ENCODE assay signal across 1 cellular context in the genomic region with DNA sequence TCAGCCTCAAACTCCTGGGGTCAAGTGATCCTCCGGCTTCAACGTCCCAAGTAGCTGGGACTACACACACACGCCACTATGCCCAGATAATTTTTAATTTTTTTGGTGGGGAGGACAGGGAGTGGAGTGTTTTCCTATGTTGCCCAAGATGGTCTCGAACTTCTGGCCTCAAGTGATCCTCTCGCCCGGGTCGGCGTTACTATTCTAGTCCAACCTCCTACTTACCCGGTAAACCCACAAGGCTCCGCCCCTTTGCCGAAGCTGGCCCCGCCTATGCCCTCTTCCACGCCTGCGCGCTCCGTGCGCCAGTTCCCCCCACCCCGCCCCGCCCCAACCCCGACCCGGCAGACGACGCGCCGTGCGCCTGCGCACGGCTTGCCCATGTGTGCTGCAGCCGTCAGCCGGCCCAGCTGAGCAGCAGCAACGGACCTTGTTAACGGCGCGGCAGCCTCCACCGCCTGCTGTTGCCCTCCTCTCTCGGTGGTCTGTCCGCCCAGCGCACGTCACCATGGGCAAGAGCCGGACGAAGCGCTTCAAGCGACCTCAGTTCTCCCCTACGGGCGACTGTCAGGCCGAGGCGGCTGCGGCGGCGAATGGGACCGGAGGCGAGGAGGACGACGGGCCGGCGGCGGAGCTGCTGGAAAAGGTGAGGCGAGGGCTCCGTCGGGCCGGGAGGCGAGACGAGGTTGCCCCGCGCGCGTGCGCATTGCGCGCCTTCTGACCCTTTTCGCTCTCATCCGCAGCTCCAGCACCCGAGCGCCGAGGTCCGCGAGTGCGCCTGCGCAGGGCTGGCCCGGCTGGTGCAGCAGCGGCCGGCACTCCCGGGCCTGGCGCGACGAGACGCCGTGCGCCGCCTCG.
TF ChIP-seq lines count a peak whose summit lies in the region.

A gene with protein sequence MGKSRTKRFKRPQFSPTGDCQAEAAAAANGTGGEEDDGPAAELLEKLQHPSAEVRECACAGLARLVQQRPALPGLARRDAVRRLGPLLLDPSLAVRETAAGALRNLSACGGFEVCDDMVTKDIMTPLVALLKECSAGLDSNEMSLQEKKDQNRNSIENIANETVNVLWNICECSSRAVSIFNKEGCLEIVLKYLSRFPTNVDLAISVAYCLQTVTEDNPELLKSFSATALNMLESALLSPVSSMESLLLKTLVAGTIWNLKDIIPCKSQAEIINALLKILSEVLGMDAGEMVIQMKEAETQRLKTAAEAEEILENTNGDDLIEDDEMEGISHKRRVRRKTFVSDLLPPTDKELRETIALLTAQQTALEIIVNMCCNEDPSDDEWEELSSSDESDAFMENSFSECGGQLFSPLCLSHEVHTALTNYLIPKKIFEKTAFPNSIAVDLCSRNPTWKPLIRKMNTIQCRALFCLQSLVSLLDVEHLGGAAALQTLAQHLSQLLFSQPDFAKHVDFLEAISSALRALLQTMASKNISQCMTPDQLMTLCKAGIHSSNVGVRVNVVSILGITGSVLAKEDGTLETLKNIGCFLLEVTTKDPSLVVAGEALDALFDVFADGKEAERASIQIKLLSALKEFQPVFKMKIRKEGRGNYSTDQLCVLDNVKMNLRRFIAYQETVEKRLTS (plus strand): TSS at position 347 of the 858 bp plus-strand sequence. CDS start 162 bp downstream, at position 509.

TF ChIP-seq in K562, 482 proteins besides CTCF, POLR2A, EP300 and RAD21 (continued from another document and continues in another):
- TF ChIP-seq RHOXF2B (CRISPR knock-in tag; conservative IDR thresholded peaks at IDR 0.05) (no peak), FOXP1 (CRISPR knock-in tag; IDR thresholded peaks at IDR 0.05) (no peak), SRSF1 (IDR thresholded peaks at IDR 0.05; ENCODE audit: low read depth, low read length) (0 out of 2 replicates have a peak, but pooled peaks have one; percentile 36), TSC22D4 (tag; IDR thresholded peaks at IDR 0.05) (no peak), EGR1 (conservative IDR thresholded peaks at IDR 0.05) (no peak), ZNF24 (IDR thresholded peaks at IDR 0.05) (no peak), MYBL2 (IDR thresholded peaks at IDR 0.05; ENCODE audit: low read depth) (no peak), MYBL2 (CRISPR knock-in tag; IDR thresholded peaks at IDR 0.05; ENCODE audit: borderline replicate concordance) (no peak), XRCC3 (IDR thresholded peaks at IDR 0.05) (no peak), DACH1 (IDR thresholded peaks at IDR 0.05; ENCODE audit: partially characterized antibody) (peak; percentile 70), SMAD1 (IDR thresholded peaks at IDR 0.05; ENCODE audit: low read depth, low read length, partially characterized antibody) (no peak), PHF21A (IDR thresholded peaks at IDR 0.05; ENCODE audit: borderline replicate concordance, low read depth) (0 out of 2 replicates have a peak, but pooled peaks have one; percentile 9), ZNF444 (CRISPR knock-in tag; IDR thresholded peaks at IDR 0.05) (no peak), THRAP3 (IDR thresholded peaks at IDR 0.05; ENCODE audit: borderline replicate concordance) (no peak), JUND (IDR thresholded peaks at IDR 0.05; ENCODE audit: borderline replicate concordance, low read depth, low read length) (0 out of 2 replicates have a peak, but pooled peaks have one; percentile 2), JUND (tag; IDR thresholded peaks at IDR 0.05; ENCODE audit: borderline replicate concordance, low read depth, low read length) (no peak), ZNF316 (IDR thresholded peaks at IDR 0.05) (no peak), ESRRA (IDR thresholded peaks at IDR 0.05; ENCODE audit: borderline replicate concordance, low read depth) (no peak; the same call in 1 of the 2 replicates), IFI16 (CRISPR knock-in tag; IDR thresholded peaks at IDR 0.05) (no peak), ARID2 (IDR thresholded peaks at IDR 0.05) (no peak), DNMT1 (IDR thresholded peaks at IDR 0.05) (no peak), NR1H2 (CRISPR knock-in tag; IDR thresholded peaks at IDR 0.05) (no peak), MAZ (CRISPR knock-in tag; conservative IDR thresholded peaks at IDR 0.05 in 1 of 2, IDR thresholded peaks at IDR 0.05 in 1 of 2) (peak; percentile 30 to 44; a peak in 3 of 4 replicates), ZFP36 (IDR thresholded peaks at IDR 0.05; ENCODE audit: low read depth, low read length, partially characterized antibody) (no peak), TAF15 (IDR thresholded peaks at IDR 0.05; ENCODE audit: low read depth, low read length) (no peak), RFX7 (CRISPR knock-in tag; IDR thresholded peaks at IDR 0.05) (no peak), NR2C1 (IDR thresholded peaks at IDR 0.05) (no peak), NR2C1 (tag; IDR thresholded peaks at IDR 0.05) (no peak), NR3C1 (CRISPR knock-in tag; IDR thresholded peaks at IDR 0.05) (no peak), RBM34 (IDR thresholded peaks at IDR 0.05; ENCODE audit: borderline replicate concordance, insufficient read depth, low read length) (no peak), ZNF780A (CRISPR knock-in tag; IDR thresholded peaks at IDR 0.05) (no peak), ZNF232 (CRISPR knock-in tag; IDR thresholded peaks at IDR 0.05) (no peak), SMARCE1 (IDR thresholded peaks at IDR 0.05) (no peak)
- TF ChIP-seq, protein P1, sequence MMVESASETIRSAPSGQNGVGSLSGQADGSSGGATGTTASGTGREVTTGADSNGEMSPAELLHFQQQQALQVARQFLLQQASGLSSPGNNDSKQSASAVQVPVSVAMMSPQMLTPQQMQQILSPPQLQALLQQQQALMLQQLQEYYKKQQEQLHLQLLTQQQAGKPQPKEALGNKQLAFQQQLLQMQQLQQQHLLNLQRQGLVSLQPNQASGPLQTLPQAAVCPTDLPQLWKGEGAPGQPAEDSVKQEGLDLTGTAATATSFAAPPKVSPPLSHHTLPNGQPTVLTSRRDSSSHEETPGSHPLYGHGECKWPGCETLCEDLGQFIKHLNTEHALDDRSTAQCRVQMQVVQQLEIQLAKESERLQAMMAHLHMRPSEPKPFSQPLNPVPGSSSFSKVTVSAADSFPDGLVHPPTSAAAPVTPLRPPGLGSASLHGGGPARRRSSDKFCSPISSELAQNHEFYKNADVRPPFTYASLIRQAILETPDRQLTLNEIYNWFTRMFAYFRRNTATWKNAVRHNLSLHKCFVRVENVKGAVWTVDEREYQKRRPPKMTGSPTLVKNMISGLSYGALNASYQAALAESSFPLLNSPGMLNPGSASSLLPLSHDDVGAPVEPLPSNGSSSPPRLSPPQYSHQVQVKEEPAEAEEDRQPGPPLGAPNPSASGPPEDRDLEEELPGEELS (CRISPR knock-in tag; IDR thresholded peaks at IDR 0.05; ENCODE audit: borderline replicate concordance), result no peak; the same call in 1 of the 2 replicates
- TF ChIP-seq, protein P2, sequence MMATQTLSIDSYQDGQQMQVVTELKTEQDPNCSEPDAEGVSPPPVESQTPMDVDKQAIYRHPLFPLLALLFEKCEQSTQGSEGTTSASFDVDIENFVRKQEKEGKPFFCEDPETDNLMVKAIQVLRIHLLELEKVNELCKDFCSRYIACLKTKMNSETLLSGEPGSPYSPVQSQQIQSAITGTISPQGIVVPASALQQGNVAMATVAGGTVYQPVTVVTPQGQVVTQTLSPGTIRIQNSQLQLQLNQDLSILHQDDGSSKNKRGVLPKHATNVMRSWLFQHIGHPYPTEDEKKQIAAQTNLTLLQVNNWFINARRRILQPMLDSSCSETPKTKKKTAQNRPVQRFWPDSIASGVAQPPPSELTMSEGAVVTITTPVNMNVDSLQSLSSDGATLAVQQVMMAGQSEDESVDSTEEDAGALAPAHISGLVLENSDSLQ (IDR thresholded peaks at IDR 0.05), result no peak
- TF ChIP-seq, protein P3, sequence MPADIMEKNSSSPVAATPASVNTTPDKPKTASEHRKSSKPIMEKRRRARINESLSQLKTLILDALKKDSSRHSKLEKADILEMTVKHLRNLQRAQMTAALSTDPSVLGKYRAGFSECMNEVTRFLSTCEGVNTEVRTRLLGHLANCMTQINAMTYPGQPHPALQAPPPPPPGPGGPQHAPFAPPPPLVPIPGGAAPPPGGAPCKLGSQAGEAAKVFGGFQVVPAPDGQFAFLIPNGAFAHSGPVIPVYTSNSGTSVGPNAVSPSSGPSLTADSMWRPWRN (IDR thresholded peaks at IDR 0.05; ENCODE audit: low read depth), result no peak
- TF ChIP-seq, protein P4, sequence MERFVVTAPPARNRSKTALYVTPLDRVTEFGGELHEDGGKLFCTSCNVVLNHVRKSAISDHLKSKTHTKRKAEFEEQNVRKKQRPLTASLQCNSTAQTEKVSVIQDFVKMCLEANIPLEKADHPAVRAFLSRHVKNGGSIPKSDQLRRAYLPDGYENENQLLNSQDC (CRISPR knock-in tag; IDR thresholded peaks at IDR 0.05), result no peak
- TF ChIP-seq, protein P5, sequence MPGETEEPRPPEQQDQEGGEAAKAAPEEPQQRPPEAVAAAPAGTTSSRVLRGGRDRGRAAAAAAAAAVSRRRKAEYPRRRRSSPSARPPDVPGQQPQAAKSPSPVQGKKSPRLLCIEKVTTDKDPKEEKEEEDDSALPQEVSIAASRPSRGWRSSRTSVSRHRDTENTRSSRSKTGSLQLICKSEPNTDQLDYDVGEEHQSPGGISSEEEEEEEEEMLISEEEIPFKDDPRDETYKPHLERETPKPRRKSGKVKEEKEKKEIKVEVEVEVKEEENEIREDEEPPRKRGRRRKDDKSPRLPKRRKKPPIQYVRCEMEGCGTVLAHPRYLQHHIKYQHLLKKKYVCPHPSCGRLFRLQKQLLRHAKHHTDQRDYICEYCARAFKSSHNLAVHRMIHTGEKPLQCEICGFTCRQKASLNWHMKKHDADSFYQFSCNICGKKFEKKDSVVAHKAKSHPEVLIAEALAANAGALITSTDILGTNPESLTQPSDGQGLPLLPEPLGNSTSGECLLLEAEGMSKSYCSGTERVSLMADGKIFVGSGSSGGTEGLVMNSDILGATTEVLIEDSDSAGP (CRISPR knock-in tag; IDR thresholded peaks at IDR 0.05), result no peak
- TF ChIP-seq, protein P6, sequence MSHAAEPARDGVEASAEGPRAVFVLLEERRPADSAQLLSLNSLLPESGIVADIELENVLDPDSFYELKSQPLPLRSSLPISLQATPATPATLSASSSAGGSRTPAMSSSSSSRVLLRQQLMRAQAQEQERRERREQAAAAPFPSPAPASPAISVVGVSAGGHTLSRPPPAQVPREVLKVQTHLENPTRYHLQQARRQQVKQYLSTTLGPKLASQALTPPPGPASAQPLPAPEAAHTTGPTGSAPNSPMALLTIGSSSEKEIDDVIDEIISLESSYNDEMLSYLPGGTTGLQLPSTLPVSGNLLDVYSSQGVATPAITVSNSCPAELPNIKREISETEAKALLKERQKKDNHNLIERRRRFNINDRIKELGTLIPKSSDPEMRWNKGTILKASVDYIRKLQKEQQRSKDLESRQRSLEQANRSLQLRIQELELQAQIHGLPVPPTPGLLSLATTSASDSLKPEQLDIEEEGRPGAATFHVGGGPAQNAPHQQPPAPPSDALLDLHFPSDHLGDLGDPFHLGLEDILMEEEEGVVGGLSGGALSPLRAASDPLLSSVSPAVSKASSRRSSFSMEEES (CRISPR knock-in tag; IDR thresholded peaks at IDR 0.05), result no peak
- TF ChIP-seq, protein P7, sequence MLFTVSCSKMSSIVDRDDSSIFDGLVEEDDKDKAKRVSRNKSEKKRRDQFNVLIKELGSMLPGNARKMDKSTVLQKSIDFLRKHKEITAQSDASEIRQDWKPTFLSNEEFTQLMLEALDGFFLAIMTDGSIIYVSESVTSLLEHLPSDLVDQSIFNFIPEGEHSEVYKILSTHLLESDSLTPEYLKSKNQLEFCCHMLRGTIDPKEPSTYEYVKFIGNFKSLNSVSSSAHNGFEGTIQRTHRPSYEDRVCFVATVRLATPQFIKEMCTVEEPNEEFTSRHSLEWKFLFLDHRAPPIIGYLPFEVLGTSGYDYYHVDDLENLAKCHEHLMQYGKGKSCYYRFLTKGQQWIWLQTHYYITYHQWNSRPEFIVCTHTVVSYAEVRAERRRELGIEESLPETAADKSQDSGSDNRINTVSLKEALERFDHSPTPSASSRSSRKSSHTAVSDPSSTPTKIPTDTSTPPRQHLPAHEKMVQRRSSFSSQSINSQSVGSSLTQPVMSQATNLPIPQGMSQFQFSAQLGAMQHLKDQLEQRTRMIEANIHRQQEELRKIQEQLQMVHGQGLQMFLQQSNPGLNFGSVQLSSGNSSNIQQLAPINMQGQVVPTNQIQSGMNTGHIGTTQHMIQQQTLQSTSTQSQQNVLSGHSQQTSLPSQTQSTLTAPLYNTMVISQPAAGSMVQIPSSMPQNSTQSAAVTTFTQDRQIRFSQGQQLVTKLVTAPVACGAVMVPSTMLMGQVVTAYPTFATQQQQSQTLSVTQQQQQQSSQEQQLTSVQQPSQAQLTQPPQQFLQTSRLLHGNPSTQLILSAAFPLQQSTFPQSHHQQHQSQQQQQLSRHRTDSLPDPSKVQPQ (CRISPR knock-in tag; IDR thresholded peaks at IDR 0.05; ENCODE audit: borderline replicate concordance), result no peak
- TF ChIP-seq, protein P8, sequence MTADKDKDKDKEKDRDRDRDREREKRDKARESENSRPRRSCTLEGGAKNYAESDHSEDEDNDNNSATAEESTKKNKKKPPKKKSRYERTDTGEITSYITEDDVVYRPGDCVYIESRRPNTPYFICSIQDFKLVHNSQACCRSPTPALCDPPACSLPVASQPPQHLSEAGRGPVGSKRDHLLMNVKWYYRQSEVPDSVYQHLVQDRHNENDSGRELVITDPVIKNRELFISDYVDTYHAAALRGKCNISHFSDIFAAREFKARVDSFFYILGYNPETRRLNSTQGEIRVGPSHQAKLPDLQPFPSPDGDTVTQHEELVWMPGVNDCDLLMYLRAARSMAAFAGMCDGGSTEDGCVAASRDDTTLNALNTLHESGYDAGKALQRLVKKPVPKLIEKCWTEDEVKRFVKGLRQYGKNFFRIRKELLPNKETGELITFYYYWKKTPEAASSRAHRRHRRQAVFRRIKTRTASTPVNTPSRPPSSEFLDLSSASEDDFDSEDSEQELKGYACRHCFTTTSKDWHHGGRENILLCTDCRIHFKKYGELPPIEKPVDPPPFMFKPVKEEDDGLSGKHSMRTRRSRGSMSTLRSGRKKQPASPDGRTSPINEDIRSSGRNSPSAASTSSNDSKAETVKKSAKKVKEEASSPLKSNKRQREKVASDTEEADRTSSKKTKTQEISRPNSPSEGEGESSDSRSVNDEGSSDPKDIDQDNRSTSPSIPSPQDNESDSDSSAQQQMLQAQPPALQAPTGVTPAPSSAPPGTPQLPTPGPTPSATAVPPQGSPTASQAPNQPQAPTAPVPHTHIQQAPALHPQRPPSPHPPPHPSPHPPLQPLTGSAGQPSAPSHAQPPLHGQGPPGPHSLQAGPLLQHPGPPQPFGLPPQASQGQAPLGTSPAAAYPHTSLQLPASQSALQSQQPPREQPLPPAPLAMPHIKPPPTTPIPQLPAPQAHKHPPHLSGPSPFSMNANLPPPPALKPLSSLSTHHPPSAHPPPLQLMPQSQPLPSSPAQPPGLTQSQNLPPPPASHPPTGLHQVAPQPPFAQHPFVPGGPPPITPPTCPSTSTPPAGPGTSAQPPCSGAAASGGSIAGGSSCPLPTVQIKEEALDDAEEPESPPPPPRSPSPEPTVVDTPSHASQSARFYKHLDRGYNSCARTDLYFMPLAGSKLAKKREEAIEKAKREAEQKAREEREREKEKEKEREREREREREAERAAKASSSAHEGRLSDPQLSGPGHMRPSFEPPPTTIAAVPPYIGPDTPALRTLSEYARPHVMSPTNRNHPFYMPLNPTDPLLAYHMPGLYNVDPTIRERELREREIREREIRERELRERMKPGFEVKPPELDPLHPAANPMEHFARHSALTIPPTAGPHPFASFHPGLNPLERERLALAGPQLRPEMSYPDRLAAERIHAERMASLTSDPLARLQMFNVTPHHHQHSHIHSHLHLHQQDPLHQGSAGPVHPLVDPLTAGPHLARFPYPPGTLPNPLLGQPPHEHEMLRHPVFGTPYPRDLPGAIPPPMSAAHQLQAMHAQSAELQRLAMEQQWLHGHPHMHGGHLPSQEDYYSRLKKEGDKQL (CRISPR knock-in tag; IDR thresholded peaks at IDR 0.05; ENCODE audit: borderline replicate concordance), result no peak
